1 cellular context compared by ENCODE assay signal in the genomic region with DNA sequence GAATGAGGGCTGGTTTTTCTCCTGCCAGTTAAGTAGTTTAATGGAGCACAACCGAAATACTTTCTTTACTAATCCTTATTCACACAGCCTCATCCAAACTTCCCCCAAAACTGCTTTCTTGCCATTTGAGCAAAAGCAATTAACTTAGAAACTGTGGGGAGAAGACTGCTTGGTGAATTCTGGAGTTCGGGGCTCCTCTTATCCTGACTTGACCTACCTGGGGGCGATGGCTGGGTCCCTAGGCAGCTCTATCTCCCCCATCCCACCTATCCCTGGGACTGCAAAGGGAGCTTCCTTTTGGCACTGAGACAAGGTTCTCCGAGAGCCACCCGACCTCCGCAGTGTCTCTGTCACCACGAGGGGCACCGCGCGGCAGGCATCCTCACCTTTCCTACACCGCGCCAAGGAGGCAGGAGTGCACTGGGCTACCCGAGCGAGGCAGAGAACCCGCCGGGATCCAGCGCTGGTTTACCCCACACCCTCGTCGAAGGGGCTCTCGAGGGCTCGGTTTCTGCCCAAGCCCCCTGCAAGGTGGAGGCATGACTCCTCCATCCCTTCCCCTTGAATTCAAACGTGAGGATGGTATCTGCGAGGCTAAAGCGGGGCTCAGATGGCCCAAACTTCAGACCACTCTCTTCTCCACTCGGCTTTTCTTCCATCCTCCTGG.
TF ChIP-seq lines count a peak whose summit lies in the region.

No MANE protein-coding gene starts in this region.

TF ChIP-seq in H1, 55 proteins besides CTCF, POLR2A, EP300 and RAD21:
- 0 out of 2 replicates have a peak, but pooled peaks have one; percentile 10 for TF ChIP-seq POLR2AphosphoS5 (IDR thresholded peaks at IDR 0.05; ENCODE audit: low read depth, low read length)
- no peak for TF ChIP-seq TAF7 (optimal IDR thresholded peaks at IDR 0.05; ENCODE audit: borderline replicate concordance, low read depth, low read length)
- no peak for TF ChIP-seq BCL11A (IDR thresholded peaks at IDR 0.05; ENCODE audit: low read depth in 2 of 2, low read length in 2 of 2)
- no peak for TF ChIP-seq TEAD4 (IDR thresholded peaks at IDR 0.05; ENCODE audit: low read depth, low read length)
- TF ChIP-seq, protein P1, sequence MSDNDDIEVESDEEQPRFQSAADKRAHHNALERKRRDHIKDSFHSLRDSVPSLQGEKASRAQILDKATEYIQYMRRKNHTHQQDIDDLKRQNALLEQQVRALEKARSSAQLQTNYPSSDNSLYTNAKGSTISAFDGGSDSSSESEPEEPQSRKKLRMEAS (IDR thresholded peaks at IDR 0.05): 0 out of 2 replicates have a peak, but pooled peaks have one; percentile 7
- peak; percentile 75 for TF ChIP-seq ASH2L (IDR thresholded peaks at IDR 0.05; ENCODE audit: low read length)
- no peak for TF ChIP-seq TBP (IDR thresholded peaks at IDR 0.05; ENCODE audit: low read depth, low read length)
- TF ChIP-seq CREB1 (IDR thresholded peaks at IDR 0.05): no peak
- TF ChIP-seq SIN3A (conservative IDR thresholded peaks at IDR 0.05 in 1 of 2, IDR thresholded peaks at IDR 0.05 in 1 of 2; ENCODE audit: low read depth in 1 of 2, low read length in 2 of 2): peak in 1 of 2 experiments; percentile 37; a peak in 2 of 4 replicates
- no peak for TF ChIP-seq FOSL1 (IDR thresholded peaks at IDR 0.05; ENCODE audit: insufficient read depth, low read depth, low read length)
- no peak for TF ChIP-seq CEBPB (IDR thresholded peaks at IDR 0.05; ENCODE audit: low read depth, low read length)
- no peak for TF ChIP-seq KDM5A (IDR thresholded peaks at IDR 0.05; ENCODE audit: low read length)
- peak; percentile 58; the same call in 1 of the 2 replicates for TF ChIP-seq TAF1 (IDR thresholded peaks at IDR 0.05; ENCODE audit: low read depth, low read length)
- TF ChIP-seq BRCA1 (IDR thresholded peaks at IDR 0.05; ENCODE audit: low read depth, low read length): no peak
- no peak for TF ChIP-seq SP2 (IDR thresholded peaks at IDR 0.05; ENCODE audit: low read length)
- no peak for TF ChIP-seq ZNF274 (IDR thresholded peaks at IDR 0.05; ENCODE audit: borderline replicate concordance, extremely low read depth, low read length)
- TF ChIP-seq POU5F1 (IDR thresholded peaks at IDR 0.05; ENCODE audit: low read depth, low read length): no peak
- TF ChIP-seq YY1 (IDR thresholded peaks at IDR 0.05; ENCODE audit: low read depth, low read length): no peak
- TF ChIP-seq JUN (IDR thresholded peaks at IDR 0.05; ENCODE audit: low read depth, low read length): no peak
- TF ChIP-seq NRF1 (IDR thresholded peaks at IDR 0.05; ENCODE audit: low read depth, low read length): no peak
- 0 out of 2 replicates have a peak, but pooled peaks have one; percentile 13 for TF ChIP-seq RBBP5 (IDR thresholded peaks at IDR 0.05; ENCODE audit: borderline replicate concordance, low read depth, low read length)
- TF ChIP-seq TCF12 (IDR thresholded peaks at IDR 0.05; ENCODE audit: low read depth, low read length): no peak
- TF ChIP-seq RXRA (IDR thresholded peaks at IDR 0.05; ENCODE audit: insufficient read depth, low read depth, low read length): no peak
- no peak for TF ChIP-seq RNF2 (IDR thresholded peaks at IDR 0.05; ENCODE audit: borderline replicate concordance, low read depth, low read length, missing control alignments, poor library complexity, severe bottlenecking)
- TF ChIP-seq MAFK (IDR thresholded peaks at IDR 0.05; ENCODE audit: low read depth, low read length): no peak
- TF ChIP-seq SIX5 (IDR thresholded peaks at IDR 0.05; ENCODE audit: low read depth, low read length): no peak
